ENCODE assay signal across 8 cellular contexts in genomic region chr2:181780159-181781081, GRCh38.
DNase-seq lines count a peak whose midpoint lies in the region; ATAC-seq and TF ChIP-seq lines count a peak whose summit lies in the region.

No MANE protein-coding gene starts in this region.

- no peak overlapping the region for H3K4me2 ChIP-seq in osteoblast (ENCODE audit: insufficient read depth, low read length)

- H3K27ac ChIP-seq in osteoblast (ENCODE audit: low read depth, low read length) = no peak overlapping the region

- TF ChIP-seq CTCF in kidney epithelial cell (IDR thresholded peaks at IDR 0.05; ENCODE audit: insufficient read depth, low read length, poor library complexity, severe bottlenecking) = no peak
- TF ChIP-seq CTCF in GM13977 (IDR thresholded peaks at IDR 0.05; ENCODE audit: extremely low read depth, insufficient read depth, missing control alignments) = no peak
- TF ChIP-seq CTCF in osteoblast (IDR thresholded peaks at IDR 0.05; ENCODE audit: extremely low read depth, low read depth, low read length) = no peak

- peaks cover 19% of the 10 kb centered on the region for H3K4me1 ChIP-seq in osteoblast (ENCODE audit: insufficient read depth, low read length)

- H3K36me3 ChIP-seq in kidney epithelial cell (ENCODE audit: control insufficient read depth, insufficient read depth, low read length) (no peaks in the 10 kb centered on the region), osteoblast (ENCODE audit: insufficient read depth, low read length) (no peaks in the 10 kb centered on the region)

- in situ Hi-C loops in GM13977 (cut with MboI; ENCODE audit: low pct_unique_long_range_greater_than_20kb, low sequenced_read_pairs, unreplicated experiment) = no loop called here

- H3K9me3 ChIP-seq in osteoblast (ENCODE audit: low read depth, low read length) = no peaks in the 10 kb centered on the region

- H3K79me2 ChIP-seq in osteoblast (ENCODE audit: insufficient read depth, low read length) = no peaks in the 10 kb centered on the region

- ATAC-seq in GM18499 (IDR thresholded peaks at IDR 0.05; ENCODE audit: insufficient read depth, unreplicated experiment) = peak; percentile 45

- no peaks in the 10 kb centered on the region for H3K27me3 ChIP-seq in kidney epithelial cell (ENCODE audit: control insufficient read depth, insufficient read depth, low read length)
- no peaks in the 10 kb centered on the region for H3K27me3 ChIP-seq in osteoblast (ENCODE audit: insufficient read depth, low read length)

- DNase-seq in H4 (ENCODE audit: low spot score) (peak; percentile 88), NCI-H2107 (lab: John Stamatoyannopoulos, UW) (peak; percentile 3), kidney epithelial cell (ENCODE audit: low read depth) (peak; percentile 70), GM13977 (ENCODE audit: low spot score) (no peak), NCI-H1694 treated with DMSO at 0.1 percent for 48 hours (lab: John Stamatoyannopoulos, UW) (no peak), osteoblast (ENCODE audit: insufficient read length, low spot score, missing footprints) (no peak), ecto neural progenitor cell (ENCODE audit: low spot score) (no peak)

- no peaks in the 10 kb centered on the region for H4K20me1 ChIP-seq in osteoblast (ENCODE audit: insufficient read depth, low read length)

- H3K4me3 ChIP-seq in kidney epithelial cell (ENCODE audit: low read depth, low read length) = no peak overlapping the region
- H3K4me3 ChIP-seq in osteoblast (ENCODE audit: insufficient read depth, low read length) = no peak overlapping the region

- no peak overlapping the region for H2AFZ ChIP-seq in osteoblast (ENCODE audit: low read length)

Comparison
In these comparisons a context has a peak if more than half of its experiments do, and no peak if none do; other contexts are left out.
1. DNase-seq: peak in H4 (single experiment), NCI-H2107 (single experiment) and kidney epithelial cell (single experiment); none in GM13977 (single experiment), NCI-H1694 treated with DMSO at 0.1 percent for 48 hours (single experiment), osteoblast (single experiment) and ecto neural progenitor cell (single experiment).